Comparison of ENCODE assay signal across 8 cellular contexts in the genomic region with DNA sequence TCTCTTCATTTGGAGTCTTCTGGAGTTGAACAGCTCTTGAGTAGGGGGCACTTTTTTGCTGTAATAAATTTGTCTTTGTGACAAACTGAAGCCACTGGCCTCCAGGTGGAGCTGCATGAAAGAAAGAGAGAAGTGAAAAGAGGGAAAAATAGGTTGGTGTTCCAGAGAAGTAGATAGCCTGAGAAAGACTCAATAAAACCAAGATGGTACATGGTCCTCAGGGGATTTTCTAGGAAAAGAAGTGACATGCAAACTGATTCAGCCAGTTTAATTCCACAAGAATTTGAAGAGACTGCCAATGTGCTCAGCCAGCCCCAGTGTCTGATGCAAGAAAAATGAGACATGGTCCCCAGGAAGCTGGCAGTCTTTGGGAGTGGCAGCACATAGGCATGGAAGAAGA.
DNase-seq lines count a peak whose midpoint lies in the region; ATAC-seq and TF ChIP-seq lines count a peak whose summit lies in the region.

No MANE protein-coding gene starts in this region.

- H3K36me3 ChIP-seq in Peyer's patch (no peaks in the 10 kb centered on the region), fibroblast of lung (ENCODE audit: control insufficient read depth, insufficient read depth, low read length) (no peaks in the 10 kb centered on the region)
- H3K36me3 ChIP-seq in CD8-positive, alpha-beta memory T cell (ENCODE audit: insufficient read depth, low read length): no peaks in the 10 kb centered on the region

- H2AFZ ChIP-seq in fibroblast of lung (ENCODE audit: low read length): no peak overlapping the region

- H3K9me3 Mint-ChIP-seq in progenitor cell of endocrine pancreas (ENCODE audit: low read depth): peaks cover 15% of the 10 kb centered on the region
- H3K9me3 Mint-ChIP-seq in CD8-positive, alpha-beta memory T cell: peaks cover 0 to 6% (median 5%) of the 10 kb centered on the region in 5 donors

- H3K4me3 ChIP-seq in Peyer's patch (no peak overlapping the region), fibroblast of lung (replicated peaks in 1 of 4; ENCODE audit: control extremely low read depth in 1 of 4, insufficient read depth in 1 of 4, low read depth in 3 of 4, low read length in 4 of 4) (no peak overlapping the region)
- no peak overlapping the region for H3K4me3 ChIP-seq in CD8-positive, alpha-beta memory T cell (ENCODE audit: low read length)

- CTCF ChIA-PET in CD8-positive, alpha-beta memory T cell (lab: Charles Lee): interaction anchor here (1.1 to 2.7 kb wide), 7 partner anchors 11 to 540 kb away, joined by 3 to 18 read pairs (median 5); no protein-coding TSS in a partner anchor

- no peak for ATAC-seq in GM19035 (IDR thresholded peaks at IDR 0.05; ENCODE audit: unreplicated experiment)

- no peak overlapping the region for H3K27ac Mint-ChIP-seq in progenitor cell of endocrine pancreas
- peak overlapping the region in 1 of 8 donors; percentile 52 for H3K27ac Mint-ChIP-seq in CD8-positive, alpha-beta memory T cell

- DNase-seq in AG08396 (ENCODE audit: low spot score) (peak; percentile 21), Peyer's patch (peak in 2 of 3 donors; percentile 28 to 55), fibroblast of lung (ENCODE audit: low read depth in 2 of 2) (peak; percentile 35 to 58), progenitor cell of endocrine pancreas (ENCODE audit: low spot score, unreplicated experiment) (no peak), T-helper 2 cell (no peak)
- no peak for DNase-seq in CD8-positive, alpha-beta memory T cell

- POLR2A ChIA-PET in CD8-positive, alpha-beta memory T cell (lab: Charles Lee): no interaction called here

- no peak for TF ChIP-seq POLR2A in Peyer's patch (IDR thresholded peaks at IDR 0.05)

- peaks cover 9% of the 10 kb centered on the region for H3K4me1 Mint-ChIP-seq in progenitor cell of endocrine pancreas (ENCODE audit: low read depth)
- H3K4me1 Mint-ChIP-seq in CD8-positive, alpha-beta memory T cell: peaks cover 14 to 16% (median 15%) of the 10 kb centered on the region in 3 donors

- TF ChIP-seq CTCF in GM12873 (IDR thresholded peaks at IDR 0.05; ENCODE audit: insufficient read depth, low read depth, low read length, missing control alignments) (peak; percentile 32), Peyer's patch (IDR thresholded peaks at IDR 0.05) (peak in 5 of 6 experiments; percentile 24 to 59 (median 57)), fibroblast of lung (conservative IDR thresholded peaks at IDR 0.05 in 1 of 2, IDR thresholded peaks at IDR 0.05 in 1 of 2; ENCODE audit: low read depth in 1 of 2, low read length in 2 of 2) (peak; percentile 46 to 48), progenitor cell of endocrine pancreas (IDR thresholded peaks at IDR 0.05; ENCODE audit: unreplicated experiment) (peak; percentile 39)

- peaks cover 7% of the 10 kb centered on the region for H3K27me3 Mint-ChIP-seq in progenitor cell of endocrine pancreas
- peaks cover 4 to 17% of the 10 kb centered on the region in 2 donors for H3K27me3 Mint-ChIP-seq in CD8-positive, alpha-beta memory T cell

- no peak overlapping the region for H3K27ac ChIP-seq in Peyer's patch
- H3K27ac ChIP-seq in fibroblast of lung (ENCODE audit: insufficient read depth, low read length): no peak overlapping the region
- no peak overlapping the region for H3K27ac ChIP-seq in CD8-positive, alpha-beta memory T cell (ENCODE audit: low read depth, low read length)

- no peak overlapping the region for H3K9ac ChIP-seq in fibroblast of lung (ENCODE audit: insufficient read depth, low read length)

- no peaks in the 10 kb centered on the region for H3K27me3 ChIP-seq in Peyer's patch
- no peaks in the 10 kb centered on the region for H3K27me3 ChIP-seq in fibroblast of lung (ENCODE audit: control insufficient read depth, insufficient read depth, low read length)
- H3K27me3 ChIP-seq in CD8-positive, alpha-beta memory T cell (ENCODE audit: insufficient read depth, low read length, poor library complexity, severe bottlenecking): no peaks in the 10 kb centered on the region

- H3K4me2 ChIP-seq in fibroblast of lung (ENCODE audit: extremely low read depth, insufficient read depth, low read length): no peak overlapping the region

- H3K4me1 ChIP-seq in Peyer's patch: no peaks in the 10 kb centered on the region
- no peaks in the 10 kb centered on the region for H3K4me1 ChIP-seq in fibroblast of lung (ENCODE audit: control insufficient read depth, extremely low read depth, insufficient read depth, low read length)
- peaks cover 10% of the 10 kb centered on the region for H3K4me1 ChIP-seq in CD8-positive, alpha-beta memory T cell (ENCODE audit: insufficient read depth, low read length)

- no peaks in the 10 kb centered on the region for H4K20me1 ChIP-seq in fibroblast of lung (ENCODE audit: control insufficient read depth, extremely low read depth, insufficient read depth, low read length)

- no peak overlapping the region for H3K4me3 Mint-ChIP-seq in progenitor cell of endocrine pancreas (ENCODE audit: low read depth)
- H3K4me3 Mint-ChIP-seq in CD8-positive, alpha-beta memory T cell: no peak overlapping the region

- no peaks in the 10 kb centered on the region for H3K79me2 ChIP-seq in fibroblast of lung (ENCODE audit: control insufficient read depth, insufficient read depth, low read length)

- H3K9me3 ChIP-seq in Peyer's patch: no peaks in the 10 kb centered on the region
- no peaks in the 10 kb centered on the region for H3K9me3 ChIP-seq in fibroblast of lung (ENCODE audit: control insufficient read depth, insufficient read depth, low read depth, low read length)
- H3K9me3 ChIP-seq in CD8-positive, alpha-beta memory T cell (ENCODE audit: low read length): no peaks in the 10 kb centered on the region

- H3K36me3 Mint-ChIP-seq in progenitor cell of endocrine pancreas (ENCODE audit: insufficient read depth): no peaks in the 10 kb centered on the region
- H3K36me3 Mint-ChIP-seq in CD8-positive, alpha-beta memory T cell: peaks cover 0 to 9% (median 0%) of the 10 kb centered on the region in 3 donors

Comparison
In these comparisons a context has a peak if more than half of its experiments do, and no peak if none do; other contexts are left out.
1. DNase-seq: peak in AG08396 (single experiment), Peyer's patch (2 of 3) and fibroblast of lung (2 of 2); none in progenitor cell of endocrine pancreas (single experiment), T-helper 2 cell (0 of 5) and CD8-positive, alpha-beta memory T cell (0 of 5).
2. Peak in every context shown above with its lines, with median percentiles within 50 percentile points of each other: CTCF ChIP-seq.